In the genomic region with DNA sequence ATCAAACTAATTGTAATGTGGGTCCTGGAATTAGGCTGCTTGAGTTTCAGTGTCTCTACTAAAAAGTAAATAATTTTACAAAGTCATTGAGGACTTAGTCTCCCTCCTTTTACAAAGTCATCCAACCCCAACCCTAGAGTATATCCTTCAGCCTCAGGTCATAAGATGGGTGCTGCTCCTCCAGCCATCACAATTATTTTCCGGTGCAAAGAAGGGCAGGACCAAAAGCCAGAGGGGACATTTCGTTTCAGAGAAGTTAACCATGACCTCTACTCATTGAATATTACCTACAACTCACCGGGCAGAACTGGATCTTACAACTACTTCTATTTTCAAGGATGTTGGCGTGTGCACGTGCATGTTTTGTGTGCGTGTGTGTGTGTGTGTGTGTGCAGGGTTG, we compare ENCODE assay signal across 28 cellular contexts.
"Had no signal": no experiment of that assay in that cellular context is flagged by ENCODE, and none has a peak within 500 bp of the region (broad histone marks: within the 10 kb centered on the region; RNA-seq: fewer than 3 reads in every experiment).

No MANE protein-coding gene starts in this region.

- H3K4me3 Mint-ChIP-seq: activated CD8-positive, alpha-beta memory T cell treated with anti-CD3 and anti-CD28 coated beads, Interleukin-2, amount 10 ng/mL, durations not matched to agents 7 days and 5 days; IgD-negative memory B cell had no signal

- H3K27me3 ChIP-seq: brain microvascular endothelial cell, SJCRH30 had no signal

- ATAC-seq: activated CD8-positive, alpha-beta memory T cell treated with anti-CD3 and anti-CD28 coated beads, Interleukin-2, amount 10 ng/mL, durations not matched to agents 7 days and 5 days; activated naive CD4-positive, alpha-beta T cell treated with anti-CD3 and anti-CD28 coated beads, Interleukin-2, amount 50 U/mL, for 72 hours; Panc1 had no signal

- H3K36me3 Mint-ChIP-seq: activated CD8-positive, alpha-beta memory T cell treated with anti-CD3 and anti-CD28 coated beads, Interleukin-2, amount 10 ng/mL, durations not matched to agents 7 days and 5 days; activated naive CD4-positive, alpha-beta T cell treated with anti-CD3 and anti-CD28 coated beads, Interleukin-2, amount 50 U/mL, for 72 hours; IgD-negative memory B cell had no signal

- H3K27ac Mint-ChIP-seq: activated CD8-positive, alpha-beta memory T cell treated with anti-CD3 and anti-CD28 coated beads, Interleukin-2, amount 10 ng/mL, durations not matched to agents 7 days and 5 days had no signal

- H3K4me3 ChIP-seq: SJCRH30, SK-N-MC had no signal

- H3K27ac ChIP-seq: brain microvascular endothelial cell, SJCRH30, SK-N-MC, WERI-Rb-1 had no signal

- DNase-seq: activated CD4-positive, alpha-beta T cell treated with anti-CD3 and anti-CD28 coated beads for 1 hour; activated CD4-positive, alpha-beta T cell treated with anti-CD3 and anti-CD28 coated beads, Interleukin-2, amount 50 U/mL, for 48 hours; activated CD4-positive, CD25-positive, alpha-beta regulatory T cell; activated CD8-positive, alpha-beta memory T cell treated with anti-CD3 and anti-CD28 coated beads for 24 hours; activated CD8-positive, alpha-beta memory T cell treated with anti-CD3 and anti-CD28 coated beads, Interleukin-2, amount 10 ng/mL, durations not matched to agents 7 days and 5 days; activated CD8-positive, alpha-beta memory T cell treated with anti-CD3 and anti-CD28 coated beads, Interleukin-2, amount 50 U/mL, for 48 hours; activated effector memory CD4-positive, alpha-beta T cell treated with anti-CD3 and anti-CD28 coated beads, Interleukin-2, amount 50 U/mL, for 16 hours; activated naive CD4-positive, alpha-beta T cell treated with Interleukin-2 at 50 U/mL for 16 hours; amniotic stem cell; aorta; brain microvascular endothelial cell; central memory CD4-positive, alpha-beta T cell; KBM-7; NCI-H1048; NCI-H1105 treated with DMSO at 0.1 percent for 48 hours; NCI-H1436; NCI-H1694; NCI-H1930; NCI-H345; NCI-H524 treated with DMSO at 0.1 percent for 48 hours; SHP77; SJCRH30; T-helper 9 cell; WERI-Rb-1 had no signal

- H3K9me3 Mint-ChIP-seq: activated naive CD4-positive, alpha-beta T cell treated with anti-CD3 and anti-CD28 coated beads, Interleukin-2, amount 50 U/mL, for 72 hours had no signal

- H3K36me3 ChIP-seq: brain microvascular endothelial cell, SJCRH30, WERI-Rb-1 had no signal

- H3K27me3 Mint-ChIP-seq: activated CD8-positive, alpha-beta memory T cell treated with anti-CD3 and anti-CD28 coated beads, Interleukin-2, amount 10 ng/mL, durations not matched to agents 7 days and 5 days had no signal

- H3K9me3 ChIP-seq: SJCRH30 had no signal
